In the genomic region with DNA sequence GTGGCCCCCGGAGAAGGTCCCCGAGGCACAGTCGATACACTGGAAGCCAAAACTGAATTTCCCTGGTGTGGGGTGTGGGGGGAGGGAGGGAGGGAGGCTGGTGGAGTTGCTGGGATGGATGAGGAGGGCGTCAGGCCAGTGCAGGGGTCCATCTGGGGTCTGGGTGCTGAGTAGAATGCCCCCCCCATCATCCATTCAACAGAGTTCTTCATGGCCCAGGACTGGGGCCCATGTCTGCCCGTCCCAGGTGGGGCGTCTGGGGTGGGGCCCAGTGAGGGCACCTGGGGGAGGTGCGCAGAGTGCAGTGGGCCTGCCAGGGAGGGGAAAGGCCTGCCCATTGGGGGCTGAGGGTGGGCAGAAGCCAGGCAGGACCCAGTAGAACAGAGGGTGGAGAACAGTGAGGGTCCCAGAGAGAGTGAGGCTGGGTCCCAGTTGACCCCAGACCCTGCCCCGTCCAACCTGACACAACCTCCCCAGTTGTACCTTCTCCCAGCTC, we compare ENCODE assay signal across 24 cellular contexts. TPM values are rescaled to one million over a fixed set of nuclear protein-coding genes. Genes with fewer than 3 reads are reported as not detected.
DNase-seq lines count a peak whose midpoint lies in the region; ATAC-seq, FAIRE-seq and TF ChIP-seq lines count a peak whose summit lies in the region.
"Had no signal": no experiment of that assay in that cellular context is flagged by ENCODE, and none has a peak within 500 bp of the region (broad histone marks: within the 10 kb centered on the region; RNA-seq: fewer than 3 reads in every experiment).

No MANE protein-coding gene starts in this region.

- H3K36me3 ChIP-seq in GM06990 (ENCODE audit: control insufficient read depth, insufficient read depth, low read length) (no peaks in the 10 kb centered on the region), neuronal stem cell (replicated peaks in 1 of 2; ENCODE audit: control insufficient read depth in 2 of 2, insufficient read depth in 2 of 2, low read length in 2 of 2) (no peaks in the 10 kb centered on the region)
- H3K36me3 ChIP-seq: esophagus squamous epithelium, gastroesophageal sphincter, transverse colon had no signal

- H3K4ac ChIP-seq in neuronal stem cell (ENCODE audit: low read length), result no peak overlapping the region

- H3K14ac ChIP-seq in neuronal stem cell (ENCODE audit: low read length), result peak overlapping the region; percentile 56

- H3K4me2 ChIP-seq in neuronal stem cell (ENCODE audit: insufficient read depth, low read length, poor library complexity, severe bottlenecking), result no peak overlapping the region

- H3K27ac Mint-ChIP-seq in activated naive CD4-positive, alpha-beta T cell treated with anti-CD3 and anti-CD28 coated beads for 36 hours, result no peak overlapping the region
- no peak overlapping the region for H3K27ac Mint-ChIP-seq in activated naive CD8-positive, alpha-beta T cell
- H3K27ac Mint-ChIP-seq: activated naive CD4-positive, alpha-beta T cell treated with anti-CD3 and anti-CD28 coated beads, Interleukin-2, amount 10 ng/mL, durations not matched to agents 7 days and 5 days; effector memory CD8-positive, alpha-beta T cell; mesothelial cell of epicardium; nephron progenitor cell had no signal

- H2AK5ac ChIP-seq in neuronal stem cell (ENCODE audit: low read depth, low read length), result peak overlapping the region; percentile 96

- CTCF ChIA-PET in activated naive CD4-positive, alpha-beta T cell treated with anti-CD3 and anti-CD28 coated beads for 36 hours (lab: Charles Lee), result interaction anchor here (1.0 kb wide), 1 partner anchor 84 kb away, joined by 3 read pairs; no protein-coding TSS in a partner anchor

- H2AFZ ChIP-seq in neuronal stem cell (ENCODE audit: low read length), result no peak overlapping the region

- H3K4me3 Mint-ChIP-seq in activated naive CD4-positive, alpha-beta T cell treated with anti-CD3 and anti-CD28 coated beads for 36 hours, result no peak overlapping the region
- H3K4me3 Mint-ChIP-seq in activated naive CD8-positive, alpha-beta T cell, result peak overlapping the region; percentile 27
- H3K4me3 Mint-ChIP-seq: activated naive CD4-positive, alpha-beta T cell treated with anti-CD3 and anti-CD28 coated beads, Interleukin-2, amount 10 ng/mL, durations not matched to agents 7 days and 5 days; mesothelial cell of epicardium; nephron progenitor cell had no signal

- DNase-seq in activated naive CD4-positive, alpha-beta T cell treated with Interleukin-2 at 50 U/mL for 16 hours, result peak; percentile 3
- no peak for DNase-seq in activated naive CD4-positive, alpha-beta T cell treated with anti-CD3 and anti-CD28 coated beads for 36 hours
- DNase-seq in GM06990 (ENCODE audit: extremely low read depth, insufficient read length), result peak; percentile 7
- no peak for DNase-seq in neuronal stem cell (ENCODE audit: low spot score)
- no peak for DNase-seq in RCC 7860 (ENCODE audit: low spot score)
- no peak for DNase-seq in NCI-H510A treated with DMSO at 0.1 percent for 48 hours (lab: John Stamatoyannopoulos, UW)
- DNase-seq: DMS79; effector memory CD8-positive, alpha-beta T cell; esophagus squamous epithelium; MV-4-11; NCI-H187; SIG-M5; stimulated activated naive CD4-positive, alpha-beta T cell treated with Interleukin-2 at 50 U/mL for 16 hours had no signal

- no CpG with 5 or more reads among the region's 8 CpGs for WGBS in neuronal stem cell (ENCODE audit: extremely low coverage in 2 of 2, insufficient read length in 2 of 2, insufficient replicate concordance in 1 of 2), 2 donors

- H2BK15ac ChIP-seq in neuronal stem cell (ENCODE audit: low read length), result peak overlapping the region; percentile 89

- H3K18ac ChIP-seq in neuronal stem cell (ENCODE audit: low read length), result peak overlapping the region; percentile 8

- H3K9me3 Mint-ChIP-seq in activated naive CD4-positive, alpha-beta T cell treated with anti-CD3 and anti-CD28 coated beads for 36 hours, result no peaks in the 10 kb centered on the region
- no peaks in the 10 kb centered on the region for H3K9me3 Mint-ChIP-seq in activated naive CD8-positive, alpha-beta T cell (ENCODE audit: low read depth)
- H3K9me3 Mint-ChIP-seq: activated naive CD4-positive, alpha-beta T cell treated with anti-CD3 and anti-CD28 coated beads, Interleukin-2, amount 10 ng/mL, durations not matched to agents 7 days and 5 days; effector memory CD8-positive, alpha-beta T cell; mesothelial cell of epicardium; nephron progenitor cell had no signal

- H3K27ac ChIP-seq in neuronal stem cell (replicated peaks; ENCODE audit: low read length), result no peak overlapping the region
- H3K27ac ChIP-seq: esophagus squamous epithelium, gastroesophageal sphincter, transverse colon had no signal

- no peak for FAIRE-seq in RCC 7860 (lab: Jason Lieb, UNC)
- FAIRE-seq: GM12892, H54 had no signal

- no peak overlapping the region for H3K23ac ChIP-seq in neuronal stem cell (ENCODE audit: low read depth, low read length, poor library complexity)

- no peaks in the 10 kb centered on the region for H3K36me3 Mint-ChIP-seq in activated naive CD4-positive, alpha-beta T cell treated with anti-CD3 and anti-CD28 coated beads for 36 hours (ENCODE audit: low read depth)
- H3K36me3 Mint-ChIP-seq in activated naive CD8-positive, alpha-beta T cell, result no peaks in the 10 kb centered on the region
- H3K36me3 Mint-ChIP-seq: activated naive CD4-positive, alpha-beta T cell treated with anti-CD3 and anti-CD28 coated beads, Interleukin-2, amount 10 ng/mL, durations not matched to agents 7 days and 5 days; mesothelial cell of epicardium had no signal

- H3K4me3 ChIP-seq in GM06990 (replicated peaks; ENCODE audit: low read depth, low read length), result no peak overlapping the region
- no peak overlapping the region for H3K4me3 ChIP-seq in neuronal stem cell (ENCODE audit: low read length in 2 of 2)
- H3K4me3 ChIP-seq: gastroesophageal sphincter, transverse colon had no signal

- no peak overlapping the region for H4K8ac ChIP-seq in neuronal stem cell (ENCODE audit: low read depth, low read length)

- no peak overlapping the region for H3K9ac ChIP-seq in neuronal stem cell (ENCODE audit: low read depth, low read length, poor library complexity)

- H2BK12ac ChIP-seq in neuronal stem cell (ENCODE audit: low read length), result no peak overlapping the region

- H3K4me1 ChIP-seq in neuronal stem cell (ENCODE audit: control insufficient read depth in 2 of 2, insufficient read depth in 1 of 2, low read depth in 1 of 2, low read length in 2 of 2), result peaks cover 8 to 17% of the 10 kb centered on the region in 2 donors

- no peak for ATAC-seq in GM21381 (IDR thresholded peaks at IDR 0.05; ENCODE audit: unreplicated experiment)
- ATAC-seq: effector memory CD8-positive, alpha-beta T cell; gastroesophageal sphincter had no signal

- H3K27me3 Mint-ChIP-seq in activated naive CD4-positive, alpha-beta T cell treated with anti-CD3 and anti-CD28 coated beads for 36 hours (ENCODE audit: low read depth), result no peaks in the 10 kb centered on the region
- H3K27me3 Mint-ChIP-seq in activated naive CD8-positive, alpha-beta T cell, result no peaks in the 10 kb centered on the region
- H3K27me3 Mint-ChIP-seq: effector memory CD8-positive, alpha-beta T cell had no signal

- intact Hi-C loops in activated naive CD4-positive, alpha-beta T cell treated with anti-CD3 and anti-CD28 coated beads for 36 hours (cut with micrococcal nuclease), result no loop called here

- no peak overlapping the region for H2BK120ac ChIP-seq in neuronal stem cell (ENCODE audit: low read depth, low read length)

- H3K27me3 ChIP-seq in GM06990 (replicated peaks; ENCODE audit: control insufficient read depth, insufficient read depth, low read length), result no peaks in the 10 kb centered on the region; the same call in 1 of the 2 replicates
- peaks cover 0 to 39% (median 28%) of the 10 kb centered on the region in 3 experiments for H3K27me3 ChIP-seq in neuronal stem cell (ENCODE audit: control insufficient read depth in 3 of 3, insufficient read depth in 3 of 3, low read depth in 1 of 3, low read length in 3 of 3)

- H3K79me1 ChIP-seq in neuronal stem cell (ENCODE audit: low read depth, low read length), result peaks cover 3% of the 10 kb centered on the region

- peaks cover 32% of the 10 kb centered on the region for H3K4me1 Mint-ChIP-seq in activated naive CD4-positive, alpha-beta T cell treated with anti-CD3 and anti-CD28 coated beads for 36 hours (ENCODE audit: low read depth)
- peaks cover 15% of the 10 kb centered on the region for H3K4me1 Mint-ChIP-seq in activated naive CD8-positive, alpha-beta T cell (ENCODE audit: low read depth)

- TF ChIP-seq CTCF in GM06990 (IDR thresholded peaks at IDR 0.05; ENCODE audit: insufficient read depth, low read length, poor library complexity, severe bottlenecking), result no peak

- H2BK5ac ChIP-seq in neuronal stem cell (ENCODE audit: low read length), result peak overlapping the region; percentile 39

- no peak overlapping the region for H4K91ac ChIP-seq in neuronal stem cell (ENCODE audit: low read depth, low read length, poor library complexity)

- H3K9me3 ChIP-seq in neuronal stem cell (replicated peaks in 1 of 2; ENCODE audit: control insufficient read depth in 2 of 2, insufficient read depth in 1 of 2, low read depth in 1 of 2, low read length in 2 of 2), result no peaks in the 10 kb centered on the region
- H3K9me3 ChIP-seq: esophagus squamous epithelium, gastroesophageal sphincter, transverse colon had no signal

RNA-seq across cellular contexts. Expression of a gene that starts 1.9 kb away (rescaled TPM):
- 10 to 100 TPM; 30.7 to 31.0 TPM for total RNA-seq in activated naive CD4-positive, alpha-beta T cell treated with anti-CD3 and anti-CD28 coated beads for 36 hours
- polyA plus RNA-seq in neuronal stem cell (2013, experiment 1 of 2), result 0.21 TPM
- polyA plus RNA-seq in neuronal stem cell (2013, experiment 2 of 2), result 0.36 TPM
- total RNA-seq: HT-29 had no signal

RNA-seq across cellular contexts. Expression of a gene that starts 9.5 kb away (rescaled TPM):
- 100 to 1,000 TPM; 107 to 110 TPM for total RNA-seq in activated naive CD4-positive, alpha-beta T cell treated with anti-CD3 and anti-CD28 coated beads for 36 hours
- 0.06 TPM for polyA plus RNA-seq in neuronal stem cell (2013, experiment 1 of 2)
- polyA plus RNA-seq in neuronal stem cell (2013, experiment 2 of 2), result 0.08 TPM
- total RNA-seq: HT-29 had no signal

RNA-seq across cellular contexts. Expression of a gene that starts 27.3 kb away (rescaled TPM):
- 10 to 100 TPM; 74.7 to 79.5 TPM for total RNA-seq in activated naive CD4-positive, alpha-beta T cell treated with anti-CD3 and anti-CD28 coated beads for 36 hours
- 62.8 TPM for polyA plus RNA-seq in neuronal stem cell (2013, experiment 1 of 2)
- 64.4 TPM for polyA plus RNA-seq in neuronal stem cell (2013, experiment 2 of 2)

RNA-seq across cellular contexts. Expression of a gene that starts 27.6 kb away (rescaled TPM):
- total RNA-seq in activated naive CD4-positive, alpha-beta T cell treated with anti-CD3 and anti-CD28 coated beads for 36 hours, result 1 to 10 TPM; 8.7 to 9.9 TPM
- 24.2 TPM for polyA plus RNA-seq in neuronal stem cell (2013, experiment 1 of 2)
- polyA plus RNA-seq in neuronal stem cell (2013, experiment 2 of 2), result 23.9 TPM

RNA-seq across cellular contexts. Expression of a gene that starts 30.8 kb away (rescaled TPM):
- not detected for total RNA-seq in activated naive CD4-positive, alpha-beta T cell treated with anti-CD3 and anti-CD28 coated beads for 36 hours
- polyA plus RNA-seq in neuronal stem cell (2013, experiment 1 of 2), result 1.3 TPM
- polyA plus RNA-seq in neuronal stem cell (2013, experiment 2 of 2), result 1.3 TPM
- total RNA-seq: skeletal muscle tissue had no signal

Comparison
In these comparisons a context has a peak if more than half of its experiments do, and no peak if none do; other contexts are left out.
1. DNase-seq: peak in activated naive CD4-positive, alpha-beta T cell treated with Interleukin-2 at 50 U/mL for 16 hours (single experiment) and GM06990 (single experiment); none in activated naive CD4-positive, alpha-beta T cell treated with anti-CD3 and anti-CD28 coated beads for 36 hours (single experiment), neuronal stem cell (single experiment), RCC 7860 (single experiment) and NCI-H510A treated with DMSO at 0.1 percent for 48 hours (single experiment).